Comparison of ENCODE assay signal across 24 cellular contexts in the genomic region with DNA sequence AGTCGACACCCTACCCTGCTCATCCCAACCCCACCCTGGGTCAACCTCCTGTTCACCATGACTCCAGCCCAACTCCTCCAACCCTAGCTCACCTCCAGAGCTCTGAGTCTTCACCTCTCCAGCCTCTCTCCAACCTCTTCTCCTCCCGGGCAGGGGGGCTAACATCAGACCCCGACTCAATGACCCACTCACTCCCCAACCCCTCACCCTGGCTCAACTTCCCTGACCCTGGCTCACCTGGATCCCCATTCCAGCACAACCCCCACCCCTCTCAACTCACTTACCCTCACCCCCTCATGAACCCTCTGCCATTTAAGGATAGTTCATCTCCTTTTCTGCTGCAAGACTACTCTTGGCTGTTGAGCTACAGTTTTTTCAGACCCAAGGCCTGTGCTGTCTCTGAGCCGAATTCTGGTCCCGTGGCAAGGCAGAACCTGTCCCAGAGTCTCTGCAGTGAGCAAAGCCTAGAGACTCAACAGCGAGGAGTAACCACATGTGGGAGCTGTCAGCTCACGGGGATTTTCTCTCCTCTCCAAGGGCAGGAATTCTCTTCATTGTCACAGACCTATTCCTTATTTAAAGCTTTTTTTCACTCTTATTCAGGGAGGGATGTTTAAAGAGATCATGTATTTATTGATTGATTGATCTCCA. TPM values are rescaled to one million over a fixed set of nuclear protein-coding genes. Genes with fewer than 3 reads are reported as not detected.
DNase-seq lines count a peak whose midpoint lies in the region; ATAC-seq and TF ChIP-seq lines count a peak whose summit lies in the region.
"Had no signal": no experiment of that assay in that cellular context is flagged by ENCODE, and none has a peak within 500 bp of the region (broad histone marks: within the 10 kb centered on the region; RNA-seq: fewer than 3 reads in every experiment).

No MANE protein-coding gene starts in this region.

- TF ChIP-seq CTCF in HCT116 (IDR thresholded peaks at IDR 0.05 in 2 of 3, conservative IDR thresholded peaks at IDR 0.05 in 1 of 3; ENCODE audit: borderline replicate concordance in 1 of 3, insufficient read depth in 1 of 3, low read depth in 2 of 3, low read length in 2 of 3): no peak
- TF ChIP-seq CTCF in OCI-LY3 (IDR thresholded peaks at IDR 0.05; ENCODE audit: low read depth, low read length): no peak
- TF ChIP-seq CTCF in glutamatergic neuron (IDR thresholded peaks at IDR 0.05; ENCODE audit: partially characterized antibody, unreplicated experiment): no peak
- no peak for TF ChIP-seq CTCF in type B pancreatic cell (conservative IDR thresholded peaks at IDR 0.05)

- CTCF ChIA-PET in HCT116 (lab: Charles Lee): no interaction called here

- no peaks in the 10 kb centered on the region for H3K36me3 Mint-ChIP-seq in glutamatergic neuron (ENCODE audit: unreplicated experiment)
- no peaks in the 10 kb centered on the region for H3K36me3 Mint-ChIP-seq in type B pancreatic cell
- H3K36me3 Mint-ChIP-seq in activated T-cell treated with anti-CD3 and anti-CD28 coated beads, Interleukin-2, amount 50 U/mL, for 4 hours (ENCODE audit: insufficient read depth): no peaks in the 10 kb centered on the region
- peaks cover 12% of the 10 kb centered on the region for H3K36me3 Mint-ChIP-seq in T-helper 2 cell treated with Interferon-gamma antibody and Interleukin-4, amounts not matched to agents 5 μg/mL and 100 μg/mL, for 36 hours (ENCODE audit: low read depth)

- DNase-seq in HCT116 (ENCODE audit: low read depth, low spot score): no peak
- no peak for DNase-seq in glutamatergic neuron
- peak; percentile 25 for DNase-seq in type B pancreatic cell (ENCODE audit: extremely low spot score, unreplicated experiment)
- DNase-seq in activated T-cell treated with anti-CD3 and anti-CD28 coated beads, Interleukin-2, amount 50 U/mL, for 4 hours: no peak
- DNase-seq in NCI-H524 treated with DMSO at 0.1 percent for 48 hours (lab: John Stamatoyannopoulos, UW): no peak
- no peak for DNase-seq in T-helper 2 cell treated with Interferon-gamma antibody and Interleukin-4, amounts not matched to agents 5 μg/mL and 100 μg/mL, for 36 hours (ENCODE audit: low spot score)
- DNase-seq: activated CD4-positive, alpha-beta T cell treated with anti-CD3 and anti-CD28 coated beads for 1 hour; activated T-cell treated with anti-CD3 and anti-CD28 coated beads, Interleukin-2, amount 50 U/mL, for 48 hours; Caco-2; midbrain; NCI-H2081 treated with DMSO at 0.1 percent for 48 hours; NCI-H774; occipital lobe; stomach had no signal

- H3K27ac ChIP-seq in HCT116 (ENCODE audit: low read depth, low read length): no peak overlapping the region
- peak overlapping the region; percentile 58; the same call in 1 of the 2 replicates for H3K27ac ChIP-seq in OCI-LY3 (ENCODE audit: low read length)
- H3K27ac ChIP-seq: adrenal gland, C4-2B, epithelial cell of prostate had no signal

- H3K9ac ChIP-seq in HCT116 (ENCODE audit: low read length) (peak overlapping the region; percentile 60; the same call in 1 of the 2 replicates), OCI-LY3 (ENCODE audit: low read length) (no peak overlapping the region; the same call in 1 of the 2 replicates)

- H3K4me1 Mint-ChIP-seq in glutamatergic neuron (ENCODE audit: low read depth, unreplicated experiment) (peaks cover 49% of the 10 kb centered on the region), type B pancreatic cell (ENCODE audit: unreplicated experiment) (peaks cover 20% of the 10 kb centered on the region)
- H3K4me1 Mint-ChIP-seq in activated T-cell treated with anti-CD3 and anti-CD28 coated beads, Interleukin-2, amount 50 U/mL, for 4 hours (ENCODE audit: low read depth): peaks cover 31% of the 10 kb centered on the region
- H3K4me1 Mint-ChIP-seq in T-helper 2 cell treated with Interferon-gamma antibody and Interleukin-4, amounts not matched to agents 5 μg/mL and 100 μg/mL, for 36 hours (ENCODE audit: low read depth): peaks cover 42% of the 10 kb centered on the region

- peaks cover 63% of the 10 kb centered on the region for H3K79me2 ChIP-seq in HCT116 (ENCODE audit: insufficient read depth, low read length)
- peaks cover 100% of the 10 kb centered on the region for H3K79me2 ChIP-seq in OCI-LY3 (ENCODE audit: low read length)

- H3K27me3 ChIP-seq in HCT116 (ENCODE audit: insufficient read depth, low read length) (no peaks in the 10 kb centered on the region), OCI-LY3 (ENCODE audit: low read depth, low read length) (no peaks in the 10 kb centered on the region)
- H3K27me3 ChIP-seq: adrenal gland, stomach, tibial nerve had no signal

- peak overlapping the region; percentile 80 for H3K4me2 ChIP-seq in HCT116 (ENCODE audit: low read length)
- H3K4me2 ChIP-seq in OCI-LY3 (ENCODE audit: low read length): no peak overlapping the region

- H3K4me3 ChIP-seq in HCT116 (replicated peaks in 1 of 2; ENCODE audit: low read depth in 1 of 2, low read length in 2 of 2): no peak overlapping the region
- no peak overlapping the region for H3K4me3 ChIP-seq in OCI-LY3 (ENCODE audit: low read length)
- H3K4me3 ChIP-seq: adrenal gland, SK-N-MC, stomach, tibial nerve had no signal

- H3K9me3 Mint-ChIP-seq in glutamatergic neuron (ENCODE audit: unreplicated experiment) (peaks cover 26% of the 10 kb centered on the region), type B pancreatic cell (no peaks in the 10 kb centered on the region)
- peaks cover 4% of the 10 kb centered on the region for H3K9me3 Mint-ChIP-seq in activated T-cell treated with anti-CD3 and anti-CD28 coated beads, Interleukin-2, amount 50 U/mL, for 4 hours
- H3K9me3 Mint-ChIP-seq in T-helper 2 cell treated with Interferon-gamma antibody and Interleukin-4, amounts not matched to agents 5 μg/mL and 100 μg/mL, for 36 hours: peaks cover 7% of the 10 kb centered on the region

- RAD21 ChIA-PET in HCT116 (lab: Charles Lee; ENCODE audit: low non-redundant PET in 1 of 2, low total read pairs in 2 of 2, uncharacterized antibody in 2 of 2, unreplicated experiment in 2 of 2): no interaction called here

- H3K9me3 ChIP-seq in HCT116 (ENCODE audit: control insufficient read depth in 1 of 2, insufficient read depth in 1 of 2, low read depth in 1 of 2, low read length in 2 of 2): no peaks in the 10 kb centered on the region
- no peaks in the 10 kb centered on the region for H3K9me3 ChIP-seq in OCI-LY3 (ENCODE audit: insufficient read depth, low read length)
- H3K9me3 ChIP-seq: adrenal gland, Caco-2, stomach had no signal

- no peak overlapping the region for H3K4me3 Mint-ChIP-seq in glutamatergic neuron (ENCODE audit: unreplicated experiment)
- no peak overlapping the region for H3K4me3 Mint-ChIP-seq in type B pancreatic cell
- H3K4me3 Mint-ChIP-seq in activated T-cell treated with anti-CD3 and anti-CD28 coated beads, Interleukin-2, amount 50 U/mL, for 4 hours: no peak overlapping the region
- no peak overlapping the region for H3K4me3 Mint-ChIP-seq in T-helper 2 cell treated with Interferon-gamma antibody and Interleukin-4, amounts not matched to agents 5 μg/mL and 100 μg/mL, for 36 hours
- H3K4me3 Mint-ChIP-seq: brain; naive thymus-derived CD8-positive, alpha-beta T cell; T-helper 1 cell treated with Interleukin-12 subunit alpha and Interleukin-12 subunit beta and Interleukin-4 antibody, amounts not matched to agents 30 μg/mL and 1 μg/mL, for 36 hours had no signal

- H3K4me1 ChIP-seq in HCT116 (ENCODE audit: control insufficient read depth in 1 of 2, insufficient read depth in 2 of 2, low read length in 2 of 2) (peaks cover 29 to 83% of the 10 kb centered on the region in 2 experiments), OCI-LY3 (ENCODE audit: low read length) (peaks cover 88% of the 10 kb centered on the region)
- H3K4me1 ChIP-seq: adrenal gland had no signal

- BruUV-seq in HCT116 (replicated peaks; lab: Mats Ljungman, UMichigan): no TSS peak

- intact Hi-C loops in HCT116 (cut with micrococcal nuclease): no loop called here

- no peak for TF ChIP-seq RAD21 in HCT116 (IDR thresholded peaks at IDR 0.05; ENCODE audit: low read depth)

- no peaks in the 10 kb centered on the region for H4K20me1 ChIP-seq in HCT116 (ENCODE audit: insufficient read depth)
- H4K20me1 ChIP-seq in OCI-LY3 (ENCODE audit: insufficient read depth, low read length): peaks cover 23% of the 10 kb centered on the region

- ATAC-seq in HCT116: no peak
- ATAC-seq in activated T-cell treated with anti-CD3 and anti-CD28 coated beads, Interleukin-2, amount 50 U/mL, for 4 hours: no peak
- ATAC-seq: naive thymus-derived CD8-positive, alpha-beta T cell had no signal

- no peaks in the 10 kb centered on the region for H3K36me3 ChIP-seq in HCT116 (ENCODE audit: control insufficient read depth in 1 of 2, insufficient read depth in 2 of 2, low read length in 2 of 2)
- peaks cover 23% of the 10 kb centered on the region for H3K36me3 ChIP-seq in OCI-LY3 (replicated peaks; ENCODE audit: low read depth, low read length)
- H3K36me3 ChIP-seq: adrenal gland, stomach had no signal

- no peaks in the 10 kb centered on the region for H3K9me2 ChIP-seq in HCT116 (ENCODE audit: insufficient read depth)

- H3K27me3 Mint-ChIP-seq in glutamatergic neuron (ENCODE audit: unreplicated experiment) (peaks cover 4% of the 10 kb centered on the region), type B pancreatic cell (no peaks in the 10 kb centered on the region)
- peaks cover 1% of the 10 kb centered on the region for H3K27me3 Mint-ChIP-seq in activated T-cell treated with anti-CD3 and anti-CD28 coated beads, Interleukin-2, amount 50 U/mL, for 4 hours (ENCODE audit: low read depth)
- H3K27me3 Mint-ChIP-seq in T-helper 2 cell treated with Interferon-gamma antibody and Interleukin-4, amounts not matched to agents 5 μg/mL and 100 μg/mL, for 36 hours (ENCODE audit: low read depth): no peaks in the 10 kb centered on the region

- H2AFZ ChIP-seq in HCT116 (ENCODE audit: low read depth, low read length, poor library complexity, severe bottlenecking): no peak overlapping the region
- no peak overlapping the region for H2AFZ ChIP-seq in OCI-LY3 (ENCODE audit: low read depth, low read length)

- H3K27ac Mint-ChIP-seq in glutamatergic neuron (ENCODE audit: unreplicated experiment) (peak overlapping the region; percentile 74), type B pancreatic cell (no peak overlapping the region)
- H3K27ac Mint-ChIP-seq in T-helper 2 cell treated with Interferon-gamma antibody and Interleukin-4, amounts not matched to agents 5 μg/mL and 100 μg/mL, for 36 hours: no peak overlapping the region
- H3K27ac Mint-ChIP-seq: naive thymus-derived CD8-positive, alpha-beta T cell; T-helper 1 cell treated with Interleukin-12 subunit alpha and Interleukin-12 subunit beta and Interleukin-4 antibody, amounts not matched to agents 30 μg/mL and 1 μg/mL, for 36 hours had no signal

- POLR2A ChIA-PET in HCT116 (lab: Charles Lee): interaction anchor here (1.1 kb wide), 1 partner anchor 9 kb away, joined by 3 read pairs; no protein-coding TSS in a partner anchor

- TF ChIP-seq POLR2A in HCT116 (IDR thresholded peaks at IDR 0.05; ENCODE audit: borderline replicate concordance, extremely low read depth, insufficient read depth, insufficient read length): no peak

TF ChIP-seq in HCT116, 20 proteins besides CTCF, POLR2A, EP300 and RAD21 (continues in another document):
- no peak for TF ChIP-seq FOSL1 (IDR thresholded peaks at IDR 0.05; ENCODE audit: low read depth)

RNA-seq across cellular contexts. Expression of gene ANKRD33B, which starts 29.8 kb away (rescaled TPM):
- total RNA-seq in HCT116 (2021; ENCODE audit: unreplicated experiment) (10.9 TPM), glutamatergic neuron (ENCODE audit: unreplicated experiment) (14.5 TPM), type B pancreatic cell (ENCODE audit: low replicate concordance) (3.4 and 5.4 TPM in 2 replicates)
- polyA plus RNA-seq in HCT116 (2012): 3.8 and 4.5 TPM in 2 replicates
- total RNA-seq in activated T-cell treated with anti-CD3 and anti-CD28 coated beads, Interleukin-2, amount 50 U/mL, for 4 hours: 10 to 100 TPM in 1 of 3 donors, 1 to 10 TPM in 2; 7.7 to 20.2 (median 9.7) TPM
- total RNA-seq: HT-29 had no signal
